19 cellular contexts compared by ENCODE assay signal in genomic region chr12:46253544-46254162, GRCh38. TPM values are rescaled to one million over a fixed set of nuclear protein-coding genes. Genes with fewer than 3 reads are reported as not detected.
DNase-seq lines count a peak whose midpoint lies in the region; ATAC-seq and TF ChIP-seq lines count a peak whose summit lies in the region.
"Had no signal": no experiment of that assay in that cellular context is flagged by ENCODE, and none has a peak within 500 bp of the region (broad histone marks: within the 10 kb centered on the region; RNA-seq: fewer than 3 reads in every experiment).

No MANE protein-coding gene starts in this region.

- no peak overlapping the region for H3K4me3 Mint-ChIP-seq in activated T-cell treated with anti-CD3 and anti-CD28 coated beads, Interleukin-2, amount 50 U/mL, for 24 hours
- no peak overlapping the region for H3K4me3 Mint-ChIP-seq in CD8-positive, alpha-beta T cell
- no peak overlapping the region for H3K4me3 Mint-ChIP-seq in activated naive CD8-positive, alpha-beta T cell treated with anti-CD3 and anti-CD28 coated beads for 36 hours
- H3K4me3 Mint-ChIP-seq in naive thymus-derived CD8-positive, alpha-beta T cell, result peak overlapping the region in 1 of 10 donors; percentile 2
- H3K4me3 Mint-ChIP-seq: CD14-positive monocyte had no signal

- H3K27ac ChIP-seq in CD8-positive, alpha-beta T cell (ENCODE audit: low read depth, low read length), result no peak overlapping the region
- no peak overlapping the region for H3K27ac ChIP-seq in SJCRH30
- no peak overlapping the region for H3K27ac ChIP-seq in adrenal gland
- H3K27ac ChIP-seq: A549 had no signal

- WGBS in adrenal gland, 4 donors, result 96 to 100% (median 97%) methylated on average over 2 of the region's 2 CpGs

- H3K36me3 Mint-ChIP-seq in activated T-cell treated with anti-CD3 and anti-CD28 coated beads, Interleukin-2, amount 50 U/mL, for 24 hours (ENCODE audit: low read depth), result peaks cover 97% of the 10 kb centered on the region
- peaks cover 91% of the 10 kb centered on the region for H3K36me3 Mint-ChIP-seq in CD8-positive, alpha-beta T cell
- H3K36me3 Mint-ChIP-seq in activated naive CD8-positive, alpha-beta T cell treated with anti-CD3 and anti-CD28 coated beads for 36 hours, result peaks cover 89% of the 10 kb centered on the region
- peaks cover 30 to 90% (median 75%) of the 10 kb centered on the region in 3 donors for H3K36me3 Mint-ChIP-seq in naive thymus-derived CD8-positive, alpha-beta T cell

- peak overlapping the region; percentile 77 for H3K27ac Mint-ChIP-seq in activated T-cell treated with anti-CD3 and anti-CD28 coated beads, Interleukin-2, amount 50 U/mL, for 24 hours
- peak overlapping the region; percentile 64 for H3K27ac Mint-ChIP-seq in CD8-positive, alpha-beta T cell
- peak overlapping the region; percentile 14 for H3K27ac Mint-ChIP-seq in activated naive CD8-positive, alpha-beta T cell treated with anti-CD3 and anti-CD28 coated beads for 36 hours
- peak overlapping the region in 6 of 10 donors; percentile 19 to 83 (median 76) for H3K27ac Mint-ChIP-seq in naive thymus-derived CD8-positive, alpha-beta T cell
- H3K27ac Mint-ChIP-seq: CD14-positive monocyte had no signal

- peaks cover 26% of the 10 kb centered on the region for H3K36me3 ChIP-seq in CD8-positive, alpha-beta T cell (ENCODE audit: insufficient read depth, low read length)
- peaks cover 71% of the 10 kb centered on the region for H3K36me3 ChIP-seq in SJCRH30
- no peaks in the 10 kb centered on the region for H3K36me3 ChIP-seq in adrenal gland (replicated peaks in 1 of 2)

- intact Hi-C loops in CD8-positive, alpha-beta T cell (cut with DNase I, micrococcal nuclease), result loop anchor here in 1 of 2 experiments (10.0 kb wide), 1 partner anchor 51 kb away; no protein-coding TSS in a partner anchor
- intact Hi-C loops in adrenal gland (cut with DNase I), result no loop called here

- H3K9me3 ChIP-seq in CD8-positive, alpha-beta T cell (ENCODE audit: low read length), result no peaks in the 10 kb centered on the region
- H3K9me3 ChIP-seq in SJCRH30 (replicated peaks) (peaks cover 14% of the 10 kb centered on the region), adrenal gland (replicated peaks in 1 of 3) (no peaks in the 10 kb centered on the region)

- no peak for TF ChIP-seq CTCF in CD8-positive, alpha-beta T cell (IDR thresholded peaks at IDR 0.05)
- TF ChIP-seq CTCF in adrenal gland (IDR thresholded peaks at IDR 0.05), result no peak

- peaks cover 46% of the 10 kb centered on the region for H3K4me1 ChIP-seq in CD8-positive, alpha-beta T cell (ENCODE audit: insufficient read depth, low read length)
- H3K4me1 ChIP-seq in SJCRH30 (no peaks in the 10 kb centered on the region), adrenal gland (replicated peaks in 1 of 2) (no peaks in the 10 kb centered on the region)

- no peak for TF ChIP-seq POLR2A in adrenal gland (IDR thresholded peaks at IDR 0.05)

- no peaks in the 10 kb centered on the region for H3K27me3 Mint-ChIP-seq in activated T-cell treated with anti-CD3 and anti-CD28 coated beads, Interleukin-2, amount 50 U/mL, for 24 hours
- H3K27me3 Mint-ChIP-seq in CD8-positive, alpha-beta T cell (ENCODE audit: low read depth), result no peaks in the 10 kb centered on the region
- no peaks in the 10 kb centered on the region for H3K27me3 Mint-ChIP-seq in activated naive CD8-positive, alpha-beta T cell treated with anti-CD3 and anti-CD28 coated beads for 36 hours
- no peaks in the 10 kb centered on the region for H3K27me3 Mint-ChIP-seq in naive thymus-derived CD8-positive, alpha-beta T cell

- H3K4me1 Mint-ChIP-seq in activated T-cell treated with anti-CD3 and anti-CD28 coated beads, Interleukin-2, amount 50 U/mL, for 24 hours (ENCODE audit: low read depth), result peaks cover 83% of the 10 kb centered on the region
- H3K4me1 Mint-ChIP-seq in CD8-positive, alpha-beta T cell (ENCODE audit: low read depth), result peaks cover 88% of the 10 kb centered on the region
- peaks cover 75% of the 10 kb centered on the region for H3K4me1 Mint-ChIP-seq in activated naive CD8-positive, alpha-beta T cell treated with anti-CD3 and anti-CD28 coated beads for 36 hours
- H3K4me1 Mint-ChIP-seq in naive thymus-derived CD8-positive, alpha-beta T cell, result peaks cover 36 to 91% (median 87%) of the 10 kb centered on the region in 4 donors
- H3K4me1 Mint-ChIP-seq: CD14-positive monocyte had no signal

- peaks cover 17% of the 10 kb centered on the region for H3K9me3 Mint-ChIP-seq in activated T-cell treated with anti-CD3 and anti-CD28 coated beads, Interleukin-2, amount 50 U/mL, for 24 hours
- peaks cover 5% of the 10 kb centered on the region for H3K9me3 Mint-ChIP-seq in CD8-positive, alpha-beta T cell
- peaks cover 34% of the 10 kb centered on the region for H3K9me3 Mint-ChIP-seq in activated naive CD8-positive, alpha-beta T cell treated with anti-CD3 and anti-CD28 coated beads for 36 hours
- peaks cover 0 to 26% (median 20%) of the 10 kb centered on the region in 9 donors for H3K9me3 Mint-ChIP-seq in naive thymus-derived CD8-positive, alpha-beta T cell

- no peak for DNase-seq in activated T-cell treated with anti-CD3 and anti-CD28 coated beads, Interleukin-2, amount 50 U/mL, for 24 hours
- no peak for DNase-seq in activated T-cell treated with anti-CD3 and anti-CD28 coated beads, Interleukin-2, amount 50 U/mL, for 48 hours
- DNase-seq in CD8-positive, alpha-beta T cell, result no peak
- no peak for DNase-seq in activated naive CD8-positive, alpha-beta T cell treated with anti-CD3 and anti-CD28 coated beads for 36 hours
- DNase-seq in naive thymus-derived CD8-positive, alpha-beta T cell, result no peak
- DNase-seq in SJCRH30, result no peak
- DNase-seq in NCI-H510A treated with DMSO at 0.1 percent for 48 hours (lab: John Stamatoyannopoulos, UW), result no peak
- no peak for DNase-seq in adrenal gland
- DNase-seq: DMS 273 treated with DMSO at 0.1 percent for 48 hours; GOT3; KG1; NCI-H1105; NCI-H1694 treated with DMSO at 0.1 percent for 48 hours; NCI-H345; NCI-H69; NK-92 treated with Interleukin-12 subunit alpha and Interleukin-12 subunit beta, amount 100 ng/mL, for 24 hours; PC-3 had no signal

- no peak overlapping the region for H3K4me3 ChIP-seq in CD8-positive, alpha-beta T cell (ENCODE audit: low read depth, low read length)
- H3K4me3 ChIP-seq in SJCRH30, result no peak overlapping the region
- no peak overlapping the region for H3K4me3 ChIP-seq in adrenal gland
- H3K4me3 ChIP-seq: A549 had no signal

- CTCF ChIA-PET in CD8-positive, alpha-beta T cell (lab: Charles Lee), result interaction anchor here (0.8 to 1.1 kb wide), 2 partner anchors 34 to 50 kb away, joined by 3 to 4 read pairs; no protein-coding TSS in a partner anchor

- no peaks in the 10 kb centered on the region for H3K27me3 ChIP-seq in CD8-positive, alpha-beta T cell (ENCODE audit: insufficient read depth, low read length)
- no peaks in the 10 kb centered on the region for H3K27me3 ChIP-seq in SJCRH30
- H3K27me3 ChIP-seq in adrenal gland, result no peaks in the 10 kb centered on the region

- no peak for ATAC-seq in CD8-positive, alpha-beta T cell
- ATAC-seq in naive thymus-derived CD8-positive, alpha-beta T cell, result no peak
- ATAC-seq: A549, PC-3 had no signal

- POLR2A ChIA-PET in CD8-positive, alpha-beta T cell (lab: Charles Lee), result interaction anchor here (1.7 kb wide), 1 partner anchor 16 kb away, joined by 9 read pairs; no protein-coding TSS in a partner anchor
- POLR2A ChIA-PET in naive thymus-derived CD8-positive, alpha-beta T cell (lab: Charles Lee), result interaction anchor here (0.8 to 2.0 kb wide), 2 partner anchors 15 to 46 kb away, joined by 3 to 6 read pairs; partner anchors contain the start of gene SLC38A1

RNA-seq across cellular contexts. Expression of gene SLC38A1, which starts 15.2 kb away (rescaled TPM):
- total RNA-seq in CD8-positive, alpha-beta T cell, result 100 to 1,000 TPM; 440 to 464 TPM
- 100 to 1,000 TPM; 255 to 260 TPM for total RNA-seq in activated naive CD8-positive, alpha-beta T cell treated with anti-CD3 and anti-CD28 coated beads for 36 hours
- total RNA-seq in naive thymus-derived CD8-positive, alpha-beta T cell, result 100 to 1,000 TPM; 323 to 343 TPM
- polyA plus RNA-seq in naive thymus-derived CD8-positive, alpha-beta T cell, result 100 to 1,000 TPM; 255 to 308 (median 264) TPM
- total RNA-seq in SJCRH30 (2014; rRNA removed; shearing (Covaris generic)), result 167 and 195 TPM in 2 replicates
- 10 to 100 TPM in 2 of 8 donors, 1 to 10 TPM in 6; 4.5 to 14.7 (median 6.7) TPM for total RNA-seq in adrenal gland
- 10 to 100 TPM in 1 of 3 donors, 1 to 10 TPM in 2; 2.4 to 14.8 (median 2.9) TPM for polyA plus RNA-seq in adrenal gland

Comparison
In these comparisons a context has a peak if more than half of its experiments do, and no peak if none do; other contexts are left out.
1. H3K27ac Mint-ChIP-seq: peak in every context shown above with its lines; median percentile 77 in activated T-cell treated with anti-CD3 and anti-CD28 coated beads, Interleukin-2, amount 50 U/mL, for 24 hours; 76 in naive thymus-derived CD8-positive, alpha-beta T cell; 64 in CD8-positive, alpha-beta T cell; 14 in activated naive CD8-positive, alpha-beta T cell treated with anti-CD3 and anti-CD28 coated beads for 36 hours.
2. RNA of gene SLC38A1, which starts 15.2 kb away (total RNA-seq): 440 to 464 TPM in CD8-positive, alpha-beta T cell, 323 to 343 TPM in naive thymus-derived CD8-positive, alpha-beta T cell, 255 to 260 TPM in activated naive CD8-positive, alpha-beta T cell treated with anti-CD3 and anti-CD28 coated beads for 36 hours and 167 to 195 TPM in SJCRH30; 4.5 to 14.7 TPM in adrenal gland; every median in the first group is over 10 times any median in the second.